In the genomic region with DNA sequence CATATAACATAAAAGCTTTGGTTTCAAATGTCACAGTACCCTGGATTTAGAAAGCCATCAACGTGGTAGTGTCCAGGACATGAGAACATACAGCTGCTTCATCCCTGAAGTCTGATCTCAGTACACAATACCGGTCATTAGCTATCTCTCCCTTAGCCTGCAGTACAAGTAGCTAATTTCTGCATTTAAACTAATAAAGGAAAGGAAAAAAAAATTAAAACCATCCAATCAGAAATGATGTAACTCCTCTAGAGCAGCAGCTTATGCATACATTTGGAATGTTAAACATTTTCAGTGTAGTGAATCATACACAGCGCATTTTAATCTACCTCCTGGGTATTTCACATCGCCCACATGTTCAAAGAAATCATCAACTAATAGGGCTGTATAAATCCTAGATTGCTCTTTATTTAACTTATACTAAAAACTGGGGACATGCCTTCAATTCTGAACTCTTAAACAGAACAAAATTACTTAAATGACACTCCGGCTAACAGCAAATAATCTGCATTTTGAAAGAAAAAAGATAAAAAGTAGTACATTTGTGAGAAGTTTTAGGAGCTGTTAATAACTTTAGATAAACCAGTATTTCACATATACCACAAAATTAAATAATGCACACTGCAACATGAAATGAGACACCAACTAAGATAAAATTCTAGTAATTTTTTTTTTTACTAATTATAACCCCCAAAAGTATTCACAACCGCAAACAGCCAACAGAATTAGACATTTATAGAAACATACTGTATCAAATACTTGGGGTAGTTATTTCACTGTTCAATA, we compare ENCODE assay signal across 9 cellular contexts. TPM values are rescaled to one million over a fixed set of nuclear protein-coding genes. Genes with fewer than 3 reads are reported as not detected.
DNase-seq lines count a peak whose midpoint lies in the region; ATAC-seq, FAIRE-seq and TF ChIP-seq lines count a peak whose summit lies in the region.
"Had no signal": no experiment of that assay in that cellular context is flagged by ENCODE, and none has a peak within 500 bp of the region (broad histone marks: within the 10 kb centered on the region; RNA-seq: fewer than 3 reads in every experiment).

No MANE protein-coding gene starts in this region.

- peak overlapping the region; percentile 89 for H3K4me2 ChIP-seq in SK-N-SH

- no peak for TF ChIP-seq CTCF in HEK293 (tag by site-specific recombination; IDR thresholded peaks at IDR 0.05)
- no peak for TF ChIP-seq CTCF in SK-N-SH (IDR thresholded peaks at IDR 0.05)
- TF ChIP-seq CTCF in foreskin keratinocyte (conservative IDR thresholded peaks at IDR 0.05), result no peak
- no peak for TF ChIP-seq CTCF in heart right ventricle (IDR thresholded peaks at IDR 0.05)

- H3K79me2 ChIP-seq in SK-N-SH (ENCODE audit: insufficient read depth), result peaks cover 93% of the 10 kb centered on the region

- H3K9me3 ChIP-seq in HEK293 (ENCODE audit: control insufficient read depth, insufficient read depth, low read depth, low read length), result no peaks in the 10 kb centered on the region
- no peaks in the 10 kb centered on the region for H3K9me3 ChIP-seq in SK-N-SH
- no peaks in the 10 kb centered on the region for H3K9me3 ChIP-seq in heart right ventricle

- DNase-seq in SK-N-SH (peak; percentile 18), foreskin keratinocyte (peak; percentile 79 to 90), cerebellum (ENCODE audit: low spot score) (no peak), middle frontal gyrus (ENCODE audit: extremely low spot score, low spot score) (no peak), heart right ventricle (no peak)
- DNase-seq: CD8-positive, alpha-beta T cell had no signal

- H3K4me3 ChIP-seq in HEK293 (ENCODE audit: low read depth, low read length) (peak overlapping the region; percentile 94), SK-N-SH (ENCODE audit: low read depth in 2 of 2, low read length in 1 of 2) (peak overlapping the region; percentile 31 to 86; a peak in 3 of 4 replicates), heart right ventricle (peak overlapping the region in 1 of 10 donors; percentile 16)

- H4K20me1 ChIP-seq in SK-N-SH (ENCODE audit: insufficient read depth), result peaks cover 61% of the 10 kb centered on the region

- H3K27ac ChIP-seq in HEK293 (ENCODE audit: extremely low read depth, low read depth, low read length) (no peak overlapping the region), SK-N-SH (ENCODE audit: low read depth in 2 of 2, low read length in 1 of 2) (peak overlapping the region; percentile 28 to 87; a peak in 3 of 4 replicates), foreskin keratinocyte (peak overlapping the region; percentile 28), heart right ventricle (no peak overlapping the region)

- H3K9ac ChIP-seq in SK-N-SH, result peak overlapping the region; percentile 97

- H3K9me2 ChIP-seq in SK-N-SH, result no peaks in the 10 kb centered on the region

- ATAC-seq in foreskin keratinocyte, result peak; percentile 31
- no peak for ATAC-seq in GM19397 (IDR thresholded peaks at IDR 0.05; ENCODE audit: unreplicated experiment)
- ATAC-seq in heart right ventricle, result no peak
- ATAC-seq: CD8-positive, alpha-beta T cell had no signal

- CTCF ChIA-PET in HEK293 (lab: Yijun Ruan, JAX), result interaction anchor here (0.6 to 2.9 kb wide), 6 partner anchors 18 to 161 kb away, joined by 3 to 9 read pairs (median 4); no protein-coding TSS in a partner anchor
- CTCF ChIA-PET in SK-N-SH (lab: Yijun Ruan, JAX), result interaction anchor here (0.9 to 2.3 kb wide), 3 partner anchors 13 to 122 kb away, joined by 3 to 7 read pairs (median 5); no protein-coding TSS in a partner anchor

- no peaks in the 10 kb centered on the region for H3K27me3 ChIP-seq in SK-N-SH (ENCODE audit: insufficient read depth)
- no peaks in the 10 kb centered on the region for H3K27me3 ChIP-seq in foreskin keratinocyte
- peaks cover 0 to 66% (median 37%) of the 10 kb centered on the region in 7 donors for H3K27me3 ChIP-seq in heart right ventricle

- peaks cover 33% of the 10 kb centered on the region for H3F3A ChIP-seq in SK-N-SH (replicated peaks; ENCODE audit: insufficient read depth)

- POLR2A ChIA-PET in HEK293 (lab: Yijun Ruan, JAX), result interaction anchor here (3.0 kb wide), 1 partner anchor 116 kb away, joined by 26 read pairs; the partner anchor contains the start of gene TRA2B
- POLR2A ChIA-PET in SK-N-SH (lab: Yijun Ruan, JAX), result no interaction called here

- WGBS in SK-N-SH (ENCODE audit: low lambda C conversion rate), result 8% methylated on average over 6 of the region's 6 CpGs
- WGBS in heart right ventricle, 2 donors, result 55 to 69% methylated on average over 6 of the region's 6 CpGs

- TF ChIP-seq RAD21 in SK-N-SH (IDR thresholded peaks at IDR 0.05; ENCODE audit: low read length), result no peak

- intact Hi-C loops in heart right ventricle (cut with DNase I), result loop anchor here in 3 of 10 donors (10.0 kb wide), 2 partner anchors 86 to 114 kb away; partner anchors contain the start of gene TRA2B (in 3 of the 3)

- no peak overlapping the region for H2AFZ ChIP-seq in SK-N-SH (ENCODE audit: low read depth)

- H3K4me1 ChIP-seq in HEK293 (ENCODE audit: control insufficient read depth, insufficient read depth, low read length) (0 out of 2 replicates have a peak, but pooled peaks cover 7% of the 10 kb centered on the region), SK-N-SH (ENCODE audit: control insufficient read depth in 1 of 2, insufficient read depth in 2 of 2, low read depth in 1 of 2, low read length in 1 of 2) (peaks cover 12 to 37% of the 10 kb centered on the region in 2 experiments; a peak in 2 of 4 replicates), foreskin keratinocyte (peaks cover 30% of the 10 kb centered on the region), heart right ventricle (peaks cover 2 to 25% (median 13%) of the 10 kb centered on the region in 9 donors)

- H3K36me3 ChIP-seq in HEK293 (ENCODE audit: control insufficient read depth in 2 of 2, insufficient read depth in 1 of 2, low read length in 2 of 2), result no peaks in the 10 kb centered on the region
- no peaks in the 10 kb centered on the region for H3K36me3 ChIP-seq in SK-N-SH (replicated peaks in 1 of 2; ENCODE audit: control insufficient read depth in 1 of 2, insufficient read depth in 2 of 2, low read length in 1 of 2)
- no peaks in the 10 kb centered on the region for H3K36me3 ChIP-seq in heart right ventricle

- peak; percentile 93 for FAIRE-seq in A204.1 (lab: Jason Lieb, UNC)

- peak in 1 of 2 experiments; percentile 51; a peak in 1 of 4 replicates for TF ChIP-seq EP300 in SK-N-SH (IDR thresholded peaks at IDR 0.05; ENCODE audit: borderline replicate concordance in 1 of 2, low read depth in 1 of 2, low read length in 1 of 2)

TF ChIP-seq in HEK293, 187 proteins besides CTCF, POLR2A, EP300 and RAD21 (continues in another document):
- TF ChIP-seq ZNF629 (tag by site-specific recombination; IDR thresholded peaks at IDR 0.05), result peak; percentile 72; the same call in 1 of the 2 replicates
- TF ChIP-seq ZFHX2 (tag by site-specific recombination; conservative IDR thresholded peaks at IDR 0.05), result 0 out of 2 replicates have a peak, but pooled peaks have one; percentile 15
- TF ChIP-seq OVOL3 (tag by site-specific recombination; IDR thresholded peaks at IDR 0.05), result no peak
- no peak for TF ChIP-seq ZNF837 (tag by site-specific recombination; IDR thresholded peaks at IDR 0.05)
- TF ChIP-seq ZNF221 (tag by site-specific recombination; IDR thresholded peaks at IDR 0.05; ENCODE audit: borderline replicate concordance), result no peak
- TF ChIP-seq ZNF266 (tag by site-specific recombination; IDR thresholded peaks at IDR 0.05; ENCODE audit: low read depth), result no peak

TF ChIP-seq in SK-N-SH, 30 proteins besides CTCF, POLR2A, EP300 and RAD21 (continues in another document):
- TF ChIP-seq FOSL2 (IDR thresholded peaks at IDR 0.05; ENCODE audit: borderline replicate concordance, low read depth) (peak; percentile 93), POLR2AphosphoS5 (IDR thresholded peaks at IDR 0.05; ENCODE audit: low read depth, low read length) (peak; percentile 21; the same call in 1 of the 2 replicates), RXRA (IDR thresholded peaks at IDR 0.05; ENCODE audit: borderline replicate concordance, low read depth) (0 out of 2 replicates have a peak, but pooled peaks have one; percentile 13), SIN3A (IDR thresholded peaks at IDR 0.05; ENCODE audit: borderline replicate concordance, low read depth, low read length) (0 out of 2 replicates have a peak, but pooled peaks have one; percentile 36), TEAD4 (IDR thresholded peaks at IDR 0.05; ENCODE audit: borderline replicate concordance, insufficient read depth) (peak; percentile 80; the same call in 1 of the 2 replicates), JUND (IDR thresholded peaks at IDR 0.05) (peak; percentile 87)
- TF ChIP-seq, protein P1, sequence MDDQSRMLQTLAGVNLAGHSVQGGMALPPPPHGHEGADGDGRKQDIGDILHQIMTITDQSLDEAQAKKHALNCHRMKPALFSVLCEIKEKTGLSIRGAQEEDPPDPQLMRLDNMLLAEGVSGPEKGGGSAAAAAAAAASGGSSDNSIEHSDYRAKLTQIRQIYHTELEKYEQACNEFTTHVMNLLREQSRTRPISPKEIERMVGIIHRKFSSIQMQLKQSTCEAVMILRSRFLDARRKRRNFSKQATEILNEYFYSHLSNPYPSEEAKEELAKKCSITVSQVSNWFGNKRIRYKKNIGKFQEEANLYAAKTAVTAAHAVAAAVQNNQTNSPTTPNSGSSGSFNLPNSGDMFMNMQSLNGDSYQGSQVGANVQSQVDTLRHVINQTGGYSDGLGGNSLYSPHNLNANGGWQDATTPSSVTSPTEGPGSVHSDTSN (IDR thresholded peaks at IDR 0.05), result peak; percentile 20; the same call in 1 of the 2 replicates
- TF ChIP-seq, protein P2, sequence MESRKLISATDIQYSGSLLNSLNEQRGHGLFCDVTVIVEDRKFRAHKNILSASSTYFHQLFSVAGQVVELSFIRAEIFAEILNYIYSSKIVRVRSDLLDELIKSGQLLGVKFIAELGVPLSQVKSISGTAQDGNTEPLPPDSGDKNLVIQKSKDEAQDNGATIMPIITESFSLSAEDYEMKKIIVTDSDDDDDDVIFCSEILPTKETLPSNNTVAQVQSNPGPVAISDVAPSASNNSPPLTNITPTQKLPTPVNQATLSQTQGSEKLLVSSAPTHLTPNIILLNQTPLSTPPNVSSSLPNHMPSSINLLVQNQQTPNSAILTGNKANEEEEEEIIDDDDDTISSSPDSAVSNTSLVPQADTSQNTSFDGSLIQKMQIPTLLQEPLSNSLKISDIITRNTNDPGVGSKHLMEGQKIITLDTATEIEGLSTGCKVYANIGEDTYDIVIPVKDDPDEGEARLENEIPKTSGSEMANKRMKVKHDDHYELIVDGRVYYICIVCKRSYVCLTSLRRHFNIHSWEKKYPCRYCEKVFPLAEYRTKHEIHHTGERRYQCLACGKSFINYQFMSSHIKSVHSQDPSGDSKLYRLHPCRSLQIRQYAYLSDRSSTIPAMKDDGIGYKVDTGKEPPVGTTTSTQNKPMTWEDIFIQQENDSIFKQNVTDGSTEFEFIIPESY (IDR thresholded peaks at IDR 0.05; ENCODE audit: borderline replicate concordance, low read depth), result no peak

RNA-seq across cellular contexts. Expression of gene IGF2BP2, which starts 3.7 kb away (rescaled TPM):
- polyA plus RNA-seq in SK-N-SH (2012; rRNA removed) (5.4 and 5.9 TPM in 2 replicates), foreskin keratinocyte (43.6 and 53.1 TPM in 2 replicates), heart right ventricle (10 to 100 TPM in 1 of 2 donors, 1 to 10 TPM in 1; 9.4 to 10.7 TPM)
- polyA plus RNA-seq in SK-N-SH (2012; cell fraction: cytosol; rRNA removed), result 11.2 and 11.8 TPM in 2 replicates
- polyA plus RNA-seq in SK-N-SH (2012; cell fraction: nucleus; rRNA removed), result 25.0 and 29.3 TPM in 2 replicates
- total RNA-seq in foreskin keratinocyte (149 and 165 TPM in 2 replicates), cerebellum (42.4 TPM), heart right ventricle (10 to 100 TPM; 13.0 to 17.8 (median 15.7) TPM)
- total RNA-seq: CD8-positive, alpha-beta T cell had no signal

Comparison
In these comparisons a context has a peak if more than half of its experiments do, and no peak if none do; other contexts are left out.
1. H3K27ac ChIP-seq: peak in SK-N-SH (2 of 2) and foreskin keratinocyte (single experiment); none in HEK293 (single experiment) and heart right ventricle (0 of 10).
2. DNase-seq: peak in SK-N-SH (single experiment) and foreskin keratinocyte (2 of 2); none in cerebellum (single experiment), middle frontal gyrus (single experiment) and heart right ventricle (0 of 2).